ENCODE assay signal across 22 cellular contexts in the genomic region with DNA sequence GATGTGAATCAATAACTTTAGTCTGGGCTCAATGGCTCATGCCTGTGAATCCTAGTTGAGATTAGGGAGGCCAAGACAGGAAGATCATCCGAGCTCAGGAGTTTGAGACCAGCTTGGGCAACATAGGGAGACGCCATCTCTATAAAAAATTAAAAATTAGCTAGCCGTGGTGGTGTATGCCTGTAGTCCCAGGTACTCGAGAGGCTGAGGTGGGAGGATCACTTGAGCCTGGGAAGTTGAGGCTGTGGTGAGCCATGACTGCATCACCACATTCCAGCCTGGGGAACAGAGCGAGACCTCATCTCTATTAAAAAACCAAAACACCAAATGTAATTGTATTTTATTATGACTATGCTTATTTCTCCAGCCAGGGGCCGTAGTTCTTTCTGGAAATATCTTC.
DNase-seq lines count a peak whose midpoint lies in the region; ATAC-seq, FAIRE-seq and TF ChIP-seq lines count a peak whose summit lies in the region.
"Had no signal": no experiment of that assay in that cellular context is flagged by ENCODE, and none has a peak within 500 bp of the region (broad histone marks: within the 10 kb centered on the region; RNA-seq: fewer than 3 reads in every experiment).

No MANE protein-coding gene starts in this region.

- peak; percentile 94 for FAIRE-seq in RCC 7860 (lab: Jason Lieb, UNC)
- FAIRE-seq: A204.1, K562 had no signal

- TF ChIP-seq POLR2A in HCT116 (IDR thresholded peaks at IDR 0.05; ENCODE audit: borderline replicate concordance, extremely low read depth, insufficient read depth, insufficient read length): no peak

- H2AFZ ChIP-seq in HCT116 (ENCODE audit: low read depth, low read length, poor library complexity, severe bottlenecking): no peak overlapping the region

- BruUV-seq in HCT116 (replicated peaks; lab: Mats Ljungman, UMichigan): no TSS peak

- CTCF ChIA-PET in HCT116 (lab: Charles Lee): interaction anchor here (3.4 kb wide), 1 partner anchor 40 kb away, joined by 26 read pairs; no protein-coding TSS in a partner anchor

- H3K9me3 ChIP-seq in HCT116 (ENCODE audit: control insufficient read depth in 1 of 2, insufficient read depth in 1 of 2, low read depth in 1 of 2, low read length in 2 of 2): no peaks in the 10 kb centered on the region
- H3K9me3 ChIP-seq: BE2C had no signal

- no peak for TF ChIP-seq CTCF in HCT116 (IDR thresholded peaks at IDR 0.05 in 2 of 3, conservative IDR thresholded peaks at IDR 0.05 in 1 of 3; ENCODE audit: borderline replicate concordance in 1 of 3, insufficient read depth in 1 of 3, low read depth in 2 of 3, low read length in 2 of 3)

- intact Hi-C loops in HCT116 (cut with micrococcal nuclease): no loop called here

- POLR2A ChIA-PET in HCT116 (lab: Charles Lee): interaction anchor here (2.2 kb wide), 1 partner anchor 13 kb away, joined by 5 read pairs; no protein-coding TSS in a partner anchor

- H3K4me2 ChIP-seq in HCT116 (ENCODE audit: low read length): peak overlapping the region; percentile 70; the same call in 1 of the 2 replicates

- DNase-seq in HCT116 (ENCODE audit: low read depth, low spot score): no peak
- DNase-seq in RCC 7860 (ENCODE audit: low spot score): peak; percentile 92
- DNase-seq in glomerular visceral epithelial cell (ENCODE audit: extremely low spot score): peak; percentile 56
- no peak for DNase-seq in hepatic stellate cell (ENCODE audit: low spot score)
- DNase-seq in NCI-H1417 treated with DMSO at 0.1 percent for 48 hours (lab: John Stamatoyannopoulos, UW): no peak
- no peak for DNase-seq in occipital lobe (lab: John Stamatoyannopoulos, UW)
- DNase-seq: ACHN; BE2C; C1 segment of cervical spinal cord; CD4-positive, CD25-positive, alpha-beta regulatory T cell; CD8-positive, alpha-beta memory T cell; COR-L47; DMS 273 treated with DMSO at 0.1 percent for 48 hours; DMS53; DND-41; GF-D8; GOT3; H7; IMR-90 had no signal

- H3K4me3 ChIP-seq in HCT116 (replicated peaks in 1 of 2; ENCODE audit: low read depth in 1 of 2, low read length in 2 of 2): no peak overlapping the region
- H3K4me3 ChIP-seq: K562 had no signal

- H3K27ac ChIP-seq in HCT116 (ENCODE audit: low read depth, low read length): no peak overlapping the region

- no peaks in the 10 kb centered on the region for H3K9me2 ChIP-seq in HCT116 (ENCODE audit: insufficient read depth)

- H3K27me3 ChIP-seq in HCT116 (ENCODE audit: insufficient read depth, low read length): no peaks in the 10 kb centered on the region
- H3K27me3 ChIP-seq: BE2C had no signal

- peaks cover 25 to 61% of the 10 kb centered on the region in 2 experiments for H3K4me1 ChIP-seq in HCT116 (ENCODE audit: control insufficient read depth in 1 of 2, insufficient read depth in 2 of 2, low read length in 2 of 2)
- H3K4me1 ChIP-seq: BE2C had no signal

- TF ChIP-seq RAD21 in HCT116 (IDR thresholded peaks at IDR 0.05; ENCODE audit: low read depth): no peak

- H3K9ac ChIP-seq in HCT116 (ENCODE audit: low read length): no peak overlapping the region

- H3K36me3 ChIP-seq in HCT116 (ENCODE audit: control insufficient read depth in 1 of 2, insufficient read depth in 2 of 2, low read length in 2 of 2): no peaks in the 10 kb centered on the region
- H3K36me3 ChIP-seq: BE2C had no signal

- H4K20me1 ChIP-seq in HCT116 (ENCODE audit: insufficient read depth): no peaks in the 10 kb centered on the region

- no peak for ATAC-seq in HCT116
- no peak for ATAC-seq in HG03442 (IDR thresholded peaks at IDR 0.05; ENCODE audit: unreplicated experiment)
- ATAC-seq: K562 had no signal

- peaks cover 19% of the 10 kb centered on the region for H3K79me2 ChIP-seq in HCT116 (ENCODE audit: insufficient read depth, low read length)

- RAD21 ChIA-PET in HCT116 (lab: Charles Lee; ENCODE audit: low non-redundant PET in 1 of 2, low total read pairs in 2 of 2, uncharacterized antibody in 2 of 2, unreplicated experiment in 2 of 2): no interaction called here

TF ChIP-seq in HCT116, 20 proteins besides CTCF, POLR2A, EP300 and RAD21:
- TF ChIP-seq, protein P1, sequence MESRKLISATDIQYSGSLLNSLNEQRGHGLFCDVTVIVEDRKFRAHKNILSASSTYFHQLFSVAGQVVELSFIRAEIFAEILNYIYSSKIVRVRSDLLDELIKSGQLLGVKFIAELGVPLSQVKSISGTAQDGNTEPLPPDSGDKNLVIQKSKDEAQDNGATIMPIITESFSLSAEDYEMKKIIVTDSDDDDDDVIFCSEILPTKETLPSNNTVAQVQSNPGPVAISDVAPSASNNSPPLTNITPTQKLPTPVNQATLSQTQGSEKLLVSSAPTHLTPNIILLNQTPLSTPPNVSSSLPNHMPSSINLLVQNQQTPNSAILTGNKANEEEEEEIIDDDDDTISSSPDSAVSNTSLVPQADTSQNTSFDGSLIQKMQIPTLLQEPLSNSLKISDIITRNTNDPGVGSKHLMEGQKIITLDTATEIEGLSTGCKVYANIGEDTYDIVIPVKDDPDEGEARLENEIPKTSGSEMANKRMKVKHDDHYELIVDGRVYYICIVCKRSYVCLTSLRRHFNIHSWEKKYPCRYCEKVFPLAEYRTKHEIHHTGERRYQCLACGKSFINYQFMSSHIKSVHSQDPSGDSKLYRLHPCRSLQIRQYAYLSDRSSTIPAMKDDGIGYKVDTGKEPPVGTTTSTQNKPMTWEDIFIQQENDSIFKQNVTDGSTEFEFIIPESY (IDR thresholded peaks at IDR 0.05; ENCODE audit: extremely low read depth, insufficient replicate concordance, low read length): no peak
- TF ChIP-seq EZH2 (IDR thresholded peaks at IDR 0.05) (no peak), CEBPB (IDR thresholded peaks at IDR 0.05; ENCODE audit: low read depth) (no peak), JUND (IDR thresholded peaks at IDR 0.05) (no peak), ELF1 (IDR thresholded peaks at IDR 0.05; ENCODE audit: borderline replicate concordance, low read depth) (no peak), SRF (IDR thresholded peaks at IDR 0.05; ENCODE audit: low read depth) (no peak)
- TF ChIP-seq, protein P2, sequence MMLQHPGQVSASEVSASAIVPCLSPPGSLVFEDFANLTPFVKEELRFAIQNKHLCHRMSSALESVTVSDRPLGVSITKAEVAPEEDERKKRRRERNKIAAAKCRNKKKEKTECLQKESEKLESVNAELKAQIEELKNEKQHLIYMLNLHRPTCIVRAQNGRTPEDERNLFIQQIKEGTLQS (IDR thresholded peaks at IDR 0.05): no peak
- TF ChIP-seq, protein P3, sequence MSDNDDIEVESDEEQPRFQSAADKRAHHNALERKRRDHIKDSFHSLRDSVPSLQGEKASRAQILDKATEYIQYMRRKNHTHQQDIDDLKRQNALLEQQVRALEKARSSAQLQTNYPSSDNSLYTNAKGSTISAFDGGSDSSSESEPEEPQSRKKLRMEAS (IDR thresholded peaks at IDR 0.05): no peak

Comparison
In these comparisons a context has a peak if more than half of its experiments do, and no peak if none do; other contexts are left out.
1. DNase-seq: peak in RCC 7860 (single experiment) and glomerular visceral epithelial cell (single experiment); none in HCT116 (single experiment), hepatic stellate cell (single experiment), NCI-H1417 treated with DMSO at 0.1 percent for 48 hours (single experiment) and occipital lobe (single experiment).